ENCODE assay signal across 1 cellular context in the genomic region with DNA sequence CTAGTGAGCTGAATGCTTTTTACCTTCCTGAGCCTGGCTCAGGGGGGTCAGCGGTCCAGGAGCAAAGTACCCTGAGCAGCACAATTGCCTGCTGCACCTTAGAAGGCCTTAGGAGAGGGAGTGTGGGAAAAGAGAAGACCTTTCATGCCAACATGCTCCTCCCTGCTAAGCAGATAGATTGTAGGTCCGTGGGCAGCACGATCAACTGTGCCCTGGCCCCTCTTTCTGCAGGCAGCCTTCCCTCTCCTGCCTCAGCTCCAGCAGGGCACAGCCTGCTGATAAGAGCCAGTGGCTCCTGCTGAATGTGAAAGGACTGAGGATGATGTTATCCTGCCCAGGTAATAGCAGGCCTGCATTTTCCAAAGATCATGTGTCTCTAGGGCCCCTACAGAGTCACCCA.
TF ChIP-seq lines count a peak whose summit lies in the region.

No MANE protein-coding gene starts in this region.

TF ChIP-seq in IMR-90, 13 proteins besides CTCF, POLR2A, EP300 and RAD21:
- TF ChIP-seq MAZ (IDR thresholded peaks at IDR 0.05; ENCODE audit: borderline replicate concordance, low read depth, low read length) (no peak), CEBPB (IDR thresholded peaks at IDR 0.05; ENCODE audit: low read depth, low read length) (no peak), BHLHE40 (IDR thresholded peaks at IDR 0.05; ENCODE audit: low read depth, low read length) (no peak), SMC3 (IDR thresholded peaks at IDR 0.05; ENCODE audit: low read depth, low read length) (no peak), NFE2L2 (IDR thresholded peaks at IDR 0.05; ENCODE audit: low read depth, low read length) (no peak), MXI1 (IDR thresholded peaks at IDR 0.05; ENCODE audit: borderline replicate concordance, low read depth, low read length) (no peak), CHD1 (IDR thresholded peaks at IDR 0.05; ENCODE audit: low read depth, low read length) (no peak)
